18 cellular contexts compared by ENCODE assay signal in the genomic region with DNA sequence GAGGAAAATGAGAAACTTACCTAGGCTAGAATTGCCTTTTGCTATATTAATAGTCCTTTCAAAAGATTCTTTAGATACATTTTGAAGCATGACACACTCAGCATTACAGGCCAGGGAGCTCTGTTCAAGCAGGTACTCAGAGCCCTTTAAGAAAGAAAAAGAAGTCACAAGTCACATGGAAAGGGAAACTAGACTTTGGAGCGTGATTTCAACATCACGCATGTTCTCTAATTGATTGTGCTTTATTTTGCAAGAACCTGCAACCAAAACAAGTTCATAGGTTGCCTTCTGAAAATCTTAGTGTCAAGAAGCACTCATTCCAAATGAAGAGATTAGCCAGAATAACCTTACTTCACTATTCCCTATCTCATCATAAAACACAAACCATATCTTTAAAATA.
"Had no signal": no experiment of that assay in that cellular context is flagged by ENCODE, and none has a peak within 500 bp of the region (broad histone marks: within the 10 kb centered on the region; RNA-seq: fewer than 3 reads in every experiment).

No MANE protein-coding gene starts in this region.

- H3K27ac ChIP-seq: coronary artery, gastrocnemius medialis, suprapubic skin, thyroid gland had no signal

- H3K27me3 ChIP-seq: gastrocnemius medialis, suprapubic skin, thyroid gland had no signal

- FAIRE-seq: keratinocyte, urothelium cell line had no signal

- H3K4me1 ChIP-seq: gastrocnemius medialis, suprapubic skin, thyroid gland had no signal

- H3K9me3 ChIP-seq: gastrocnemius medialis, suprapubic skin, thyroid gland had no signal

- DNase-seq: effector CD4-positive, alpha-beta T cell; gastrocnemius medialis; immature natural killer cell; left cardiac atrium; left ventricle myocardium superior; mesendoderm; naive thymus-derived CD4-positive, alpha-beta T cell; nephron progenitor cell; right cardiac atrium; stimulated activated CD4-positive, alpha-beta T cell treated with anti-CD3 and anti-CD28 coated beads, Interleukin-4, amount 100 ng/mL, for 1 hour; stimulated activated CD8-positive, alpha-beta memory T cell treated with anti-CD3 and anti-CD28 coated beads, Interleukin-4, amount 100 ng/mL, for 48 hours; stimulated activated naive CD8-positive, alpha-beta T cell treated with anti-CD3 and anti-CD28 coated beads, Interleukin-15, Interleukin-2, amounts not matched to agents 100 U/mL and 50 U/mL, for 24 hours; thyroid gland had no signal

- ATAC-seq: gastrocnemius medialis; left cardiac atrium; left ventricle myocardium superior; naive thymus-derived CD4-positive, alpha-beta T cell; right cardiac atrium; stimulated activated effector memory CD8-positive, alpha-beta T cell treated with anti-CD3 and anti-CD28 coated beads, Interleukin-12 subunit alpha, Interleukin-12 subunit beta, amount 100 ng/mL, for 72 hours; stimulated activated naive CD8-positive, alpha-beta T cell treated with anti-CD3 and anti-CD28 coated beads, Interleukin-15, Interleukin-2, amounts not matched to agents 100 U/mL and 50 U/mL, for 24 hours had no signal

- H3K36me3 ChIP-seq: suprapubic skin had no signal

- H3K4me3 ChIP-seq: coronary artery, gastrocnemius medialis, suprapubic skin, thyroid gland had no signal
